9 cellular contexts compared by ENCODE assay signal in genomic region chr2:42567389-42567788, GRCh38. TPM values are rescaled to one million over a fixed set of nuclear protein-coding genes. Genes with fewer than 3 reads are reported as not detected.
DNase-seq lines count a peak whose midpoint lies in the region; ATAC-seq and TF ChIP-seq lines count a peak whose summit lies in the region.
"Had no signal": no experiment of that assay in that cellular context is flagged by ENCODE, and none has a peak within 500 bp of the region (broad histone marks: within the 10 kb centered on the region; RNA-seq: fewer than 3 reads in every experiment).

No MANE protein-coding gene starts in this region.

- no peak for TF ChIP-seq POLR2A in vagina (IDR thresholded peaks at IDR 0.05)

- H3K9me3 ChIP-seq in heart right ventricle: no peaks in the 10 kb centered on the region
- H3K9me3 ChIP-seq in vagina: no peaks in the 10 kb centered on the region

- no peak for ATAC-seq in heart right ventricle
- ATAC-seq in left cardiac atrium: no peak
- ATAC-seq in GM19351 (IDR thresholded peaks at IDR 0.05; ENCODE audit: unreplicated experiment): no peak
- no peak for ATAC-seq in HG02798 (IDR thresholded peaks at IDR 0.05; ENCODE audit: poor library complexity, unreplicated experiment)

- TF ChIP-seq CTCF in heart right ventricle (IDR thresholded peaks at IDR 0.05) (no peak), astrocyte of the spinal cord (IDR thresholded peaks at IDR 0.05; ENCODE audit: low read depth, low read length) (no peak), vagina (IDR thresholded peaks at IDR 0.05) (no peak)

- H3K36me3 ChIP-seq in heart right ventricle: peaks cover 0 to 21% (median 0%) of the 10 kb centered on the region in 9 donors
- H3K36me3 ChIP-seq in vagina: peaks cover 0 to under 1% of the 10 kb centered on the region in 2 donors

- H3K27me3 ChIP-seq in heart right ventricle (no peaks in the 10 kb centered on the region), vagina (no peaks in the 10 kb centered on the region)

- H3K4me3 ChIP-seq in heart right ventricle (no peak overlapping the region), astrocyte of the spinal cord (ENCODE audit: low read depth, low read length) (no peak overlapping the region), vagina (no peak overlapping the region)

- H3K27ac ChIP-seq in heart right ventricle (peak overlapping the region in 7 of 10 donors; percentile 48 to 93 (median 90)), vagina (peak overlapping the region; percentile 94)

- intact Hi-C loops in heart right ventricle (cut with DNase I): no loop called here
- intact Hi-C loops in left cardiac atrium (cut with DNase I): no loop called here
- intact Hi-C loops in vagina (cut with DNase I): no loop called here

- in situ Hi-C loops in astrocyte of the spinal cord (cut with HindIII; ENCODE audit: low sequenced_read_pairs): no loop called here

- H3K4me1 ChIP-seq in heart right ventricle (peaks cover 0 to 28% (median 15%) of the 10 kb centered on the region in 9 donors), vagina (peaks cover 28% of the 10 kb centered on the region)

- WGBS in heart right ventricle, 2 donors: 49 to 59% methylated on average over 8 of the region's 8 CpGs

- DNase-seq in heart right ventricle: no peak
- no peak for DNase-seq in left cardiac atrium
- DNase-seq in astrocyte of the spinal cord (ENCODE audit: low read depth, low spot score): peak; percentile 46
- DNase-seq in midbrain (lab: John Stamatoyannopoulos, UW): peak; percentile 19
- DNase-seq in vagina (ENCODE audit: extremely low spot score in 2 of 2): no peak
- DNase-seq in mesenteric fat pad (ENCODE audit: low spot score): no peak
- DNase-seq: MV-4-11 had no signal

RNA-seq across cellular contexts. Expression of gene MTA3, which starts 1.0 kb away (rescaled TPM):
- total RNA-seq in heart right ventricle: 10 to 100 TPM; 16.1 to 26.6 (median 21.9) TPM
- 10 to 100 TPM; 11.2 to 29.4 TPM for polyA plus RNA-seq in heart right ventricle
- 10 to 100 TPM; 20.9 to 21.8 TPM for total RNA-seq in left cardiac atrium
- 46.7 TPM for total RNA-seq in vagina
- 35.2 TPM for total RNA-seq in mesenteric fat pad

Comparison
In these comparisons a context has a peak if more than half of its experiments do, and no peak if none do; other contexts are left out.
1. DNase-seq: peak in astrocyte of the spinal cord (single experiment) and midbrain (single experiment); none in heart right ventricle (0 of 2), left cardiac atrium (single experiment), vagina (0 of 2) and mesenteric fat pad (single experiment).